1 cellular context compared by ENCODE assay signal in genomic region chr14:105577339-105577861, GRCh38.
TF ChIP-seq lines count a peak whose summit lies in the region.

No MANE protein-coding gene starts in this region.

TF ChIP-seq in HEK293, 187 proteins besides CTCF, POLR2A, EP300 and RAD21 (continued from another document):
- TF ChIP-seq ZNF280C (tag by site-specific recombination; IDR thresholded peaks at IDR 0.05), result no peak
- TF ChIP-seq ZNF292 (tag by site-specific recombination; IDR thresholded peaks at IDR 0.05; ENCODE audit: borderline replicate concordance, low read depth), result no peak
- no peak for TF ChIP-seq ZNF488 (tag by site-specific recombination; IDR thresholded peaks at IDR 0.05)
- no peak for TF ChIP-seq KLF16 (tag by site-specific recombination; IDR thresholded peaks at IDR 0.05)
